Comparison of ENCODE assay signal across 24 cellular contexts in genomic region chr10:6819301-6819700, GRCh38.
"Had no signal": no experiment of that assay in that cellular context is flagged by ENCODE, and none has a peak within 500 bp of the region (broad histone marks: within the 10 kb centered on the region; RNA-seq: fewer than 3 reads in every experiment).

No MANE protein-coding gene starts in this region.

- H3K27ac Mint-ChIP-seq: immature natural killer cell; natural killer cell treated with Interleukin-12 subunit alpha and Interleukin-12 subunit beta and Interleukin-15 and Interleukin-18, amount 100 ng/mL, for 72 hours; neural progenitor cell had no signal

- FAIRE-seq: keratinocyte had no signal

- H3K36me3 ChIP-seq: colonic mucosa, esophagus squamous epithelium, gastroesophageal sphincter, left ventricle myocardium inferior, neural progenitor cell, prostate gland, spleen, stomach, thoracic aorta, transverse colon had no signal

- H3K4me2 ChIP-seq: neural progenitor cell had no signal

- H3K27me3 ChIP-seq: colonic mucosa, neural progenitor cell, transverse colon had no signal

- H3K9ac ChIP-seq: neural progenitor cell, parathyroid adenoma had no signal

- H3K9me3 ChIP-seq: colonic mucosa, esophagus squamous epithelium, gastroesophageal sphincter, left ventricle myocardium inferior, prostate gland, spleen, stomach, thoracic aorta, transverse colon had no signal

- DNase-seq: colonic mucosa; dermis blood vessel endothelial cell; esophagus squamous epithelium; glutamatergic neuron; immature natural killer cell; left ventricle myocardium inferior; mesenchymal stem cell; midbrain; nucleus accumbens; spleen; stimulated activated CD4-positive, alpha-beta T cell treated with anti-CD3 and anti-CD28 coated beads, Interleukin-2, amount 100 ng/mL, for 24 hours; stimulated activated naive CD4-positive, alpha-beta T cell; stomach; substantia nigra; transverse colon had no signal

- H3K4me3 Mint-ChIP-seq: natural killer cell treated with Interleukin-12 subunit alpha and Interleukin-12 subunit beta and Interleukin-15 and Interleukin-18, amount 100 ng/mL, for 72 hours; neural progenitor cell had no signal

- H3K4me1 Mint-ChIP-seq: immature natural killer cell had no signal

- H3K79me2 ChIP-seq: parathyroid adenoma had no signal

- H3K4me3 ChIP-seq: colonic mucosa, esophagus squamous epithelium, gastroesophageal sphincter, left ventricle myocardium inferior, lung, neural progenitor cell, prostate gland, spleen, stomach, thoracic aorta, transverse colon had no signal

- H3K4me1 ChIP-seq: colonic mucosa, esophagus squamous epithelium, gastroesophageal sphincter, left ventricle myocardium inferior, neural progenitor cell, parathyroid adenoma, prostate gland, spleen, stomach, transverse colon had no signal

- H3K27ac ChIP-seq: colonic mucosa, esophagus squamous epithelium, gastroesophageal sphincter, left ventricle myocardium inferior, neural progenitor cell, parathyroid adenoma, prostate gland, spleen, stomach, thoracic aorta, transverse colon had no signal

- H3K9me3 Mint-ChIP-seq: immature natural killer cell; natural killer cell treated with Interleukin-12 subunit alpha and Interleukin-12 subunit beta and Interleukin-15 and Interleukin-18, amount 100 ng/mL, for 72 hours; neural progenitor cell had no signal

- H2AFZ ChIP-seq: neural progenitor cell, parathyroid adenoma had no signal

- ATAC-seq: gastroesophageal sphincter, sciatic nerve had no signal

- H3K36me3 Mint-ChIP-seq: immature natural killer cell; natural killer cell treated with Interleukin-12 subunit alpha and Interleukin-12 subunit beta and Interleukin-15 and Interleukin-18, amount 100 ng/mL, for 72 hours; neural progenitor cell had no signal
